Comparison of ENCODE assay signal across 1 cellular context in the genomic region with DNA sequence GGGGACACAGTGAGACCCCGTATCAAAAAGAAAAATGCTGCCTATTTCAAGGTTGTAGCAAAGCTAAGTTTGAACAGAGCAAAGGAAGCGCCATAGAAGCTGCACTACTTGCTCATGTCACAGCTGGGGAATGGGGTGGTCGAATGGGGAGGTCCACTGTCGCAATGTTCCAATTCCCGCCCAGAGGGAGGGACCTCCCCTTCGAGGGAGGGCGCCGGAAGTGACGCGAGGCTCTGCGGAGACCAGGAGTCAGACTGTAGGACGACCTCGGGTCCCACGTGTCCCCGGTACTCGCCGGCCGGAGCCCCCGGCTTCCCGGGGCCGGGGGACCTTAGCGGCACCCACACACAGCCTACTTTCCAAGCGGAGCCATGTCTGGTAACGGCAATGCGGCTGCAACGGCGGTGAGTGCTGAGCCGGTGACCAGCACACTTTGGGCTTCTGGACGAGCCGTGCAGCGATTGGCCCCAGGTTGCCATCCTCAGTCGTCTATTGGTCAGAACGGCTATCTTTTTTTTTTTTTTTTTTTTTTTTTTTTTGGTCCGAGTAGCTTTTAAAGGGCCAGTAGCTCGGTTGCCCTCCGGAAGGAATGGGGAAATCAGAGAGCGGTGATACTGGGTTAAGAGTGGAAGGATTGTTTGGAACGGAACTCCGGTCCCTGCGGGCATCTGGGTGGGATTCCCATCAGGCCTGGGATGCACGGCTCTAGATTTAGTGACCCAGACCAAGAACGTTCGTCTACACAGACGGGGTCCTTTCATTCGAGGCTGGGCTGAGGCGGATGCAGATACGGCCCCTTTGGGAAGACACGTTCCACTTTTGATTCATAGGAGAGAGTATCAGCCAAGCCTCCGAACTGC.
TF ChIP-seq lines count a peak whose summit lies in the region.

TSS of gene HMBS (plus strand) at position 219 of the 860 bp plus-strand sequence. CDS start at position 372, 153 bp downstream.

TF ChIP-seq in A549, 52 proteins besides CTCF, POLR2A, EP300 and RAD21 (continued from another document):
- TF ChIP-seq PBX3 (IDR thresholded peaks at IDR 0.05) = no peak
- TF ChIP-seq, protein P1, sequence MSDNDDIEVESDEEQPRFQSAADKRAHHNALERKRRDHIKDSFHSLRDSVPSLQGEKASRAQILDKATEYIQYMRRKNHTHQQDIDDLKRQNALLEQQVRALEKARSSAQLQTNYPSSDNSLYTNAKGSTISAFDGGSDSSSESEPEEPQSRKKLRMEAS (IDR thresholded peaks at IDR 0.05) = peak; percentile 84
- TF ChIP-seq HMGXB4 (CRISPR knock-in tag; IDR thresholded peaks at IDR 0.05; ENCODE audit: borderline replicate concordance) = no peak
- no peak for TF ChIP-seq FOXS1 (CRISPR knock-in tag; IDR thresholded peaks at IDR 0.05)
- TF ChIP-seq HDAC2 (IDR thresholded peaks at IDR 0.05) = no peak
- TF ChIP-seq CEBPB (IDR thresholded peaks at IDR 0.05) = peak in 1 of 2 experiments; percentile 85; a peak in 3 of 4 replicates
- TF ChIP-seq BCL3 (IDR thresholded peaks at IDR 0.05) = peak; percentile 66; the same call in 1 of the 3 replicates
- TF ChIP-seq CBX8 (IDR thresholded peaks at IDR 0.05) = no peak
- no peak for TF ChIP-seq ZC3H11A (IDR thresholded peaks at IDR 0.05)
- peak; percentile 68; the same call in 1 of the 2 replicates for TF ChIP-seq RFX5 (IDR thresholded peaks at IDR 0.05)
- TF ChIP-seq TFCP2L1 (CRISPR knock-in tag; IDR thresholded peaks at IDR 0.05) = no peak
- TF ChIP-seq NFE2L2 (conservative IDR thresholded peaks at IDR 0.05; ENCODE audit: low read length) = no peak
- no peak for TF ChIP-seq POLR2AphosphoS2 (conservative IDR thresholded peaks at IDR 0.05; ENCODE audit: low read length)
- no peak for TF ChIP-seq CBX2 (IDR thresholded peaks at IDR 0.05; ENCODE audit: borderline replicate concordance, low read depth)
- no peak for TF ChIP-seq FOSB (CRISPR knock-in tag; IDR thresholded peaks at IDR 0.05)
- TF ChIP-seq JUNB (IDR thresholded peaks at IDR 0.05) = no peak
- TF ChIP-seq MYC (IDR thresholded peaks at IDR 0.05; ENCODE audit: borderline replicate concordance, low read length) = 0 out of 2 replicates have a peak, but pooled peaks have one; percentile 39
- no peak for TF ChIP-seq KDM5A (IDR thresholded peaks at IDR 0.05)
- no peak for TF ChIP-seq MAZ (IDR thresholded peaks at IDR 0.05; ENCODE audit: borderline replicate concordance, low read depth, low read length)
- TF ChIP-seq KDM1A (IDR thresholded peaks at IDR 0.05; ENCODE audit: low read depth) = no peak
- no peak for TF ChIP-seq ELK1 (IDR thresholded peaks at IDR 0.05; ENCODE audit: low read depth, low read length)
- TF ChIP-seq REST (IDR thresholded peaks at IDR 0.05) = no peak
- no peak for TF ChIP-seq ZNF302 (CRISPR knock-in tag; IDR thresholded peaks at IDR 0.05)
- TF ChIP-seq HOXB13 (CRISPR knock-in tag; IDR thresholded peaks at IDR 0.05; ENCODE audit: low read depth) = no peak
- TF ChIP-seq EHMT2 (IDR thresholded peaks at IDR 0.05; ENCODE audit: low read depth) = no peak
- TF ChIP-seq FOSL2 (IDR thresholded peaks at IDR 0.05) = no peak
- TF ChIP-seq FOSL2 (CRISPR knock-in tag; IDR thresholded peaks at IDR 0.05) = no peak
- TF ChIP-seq MAFK (IDR thresholded peaks at IDR 0.05; ENCODE audit: partially characterized antibody) = no peak
- TF ChIP-seq HOXB5 (CRISPR knock-in tag; IDR thresholded peaks at IDR 0.05) = no peak
- TF ChIP-seq HES2 (IDR thresholded peaks at IDR 0.05) = no peak
- TF ChIP-seq ZSCAN20 (CRISPR knock-in tag; IDR thresholded peaks at IDR 0.05) = no peak
- TF ChIP-seq CHD2 (IDR thresholded peaks at IDR 0.05; ENCODE audit: low read length, partially characterized antibody) = no peak
- no peak for TF ChIP-seq CHD4 (IDR thresholded peaks at IDR 0.05; ENCODE audit: borderline replicate concordance)
- TF ChIP-seq RNF2 (IDR thresholded peaks at IDR 0.05; ENCODE audit: borderline replicate concordance, low read depth) = no peak
